Comparison of ENCODE assay signal across 4 cellular contexts in the genomic region with DNA sequence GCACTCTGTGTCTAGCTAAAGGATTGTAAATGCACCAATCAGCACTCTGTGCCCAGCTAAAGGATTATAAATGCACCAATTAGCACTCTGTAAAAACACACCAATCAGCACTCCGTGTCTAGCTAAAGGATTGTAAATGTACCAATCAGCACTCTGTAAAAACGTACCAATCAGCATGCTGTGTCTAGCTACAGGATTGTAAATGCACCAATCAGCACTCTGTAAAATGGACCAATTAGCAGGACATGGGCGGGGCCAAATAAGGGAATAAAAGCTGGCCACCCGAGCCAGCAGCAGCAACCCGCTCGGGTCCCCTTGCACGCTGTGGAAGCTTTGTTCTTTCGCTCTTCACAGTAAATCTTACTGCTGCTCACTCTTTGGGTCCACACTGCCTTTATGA. TPM values are rescaled to one million over a fixed set of nuclear protein-coding genes. Genes with fewer than 3 reads are reported as not detected.
A peak's percentile ranks its signal among the peaks of the same experiment; 100 is the strongest.
DNase-seq lines count a peak whose midpoint lies in the region; ATAC-seq, FAIRE-seq and TF ChIP-seq lines count a peak whose summit lies in the region.
"Not testable (repeated sequence)": the region's sequence is repeated elsewhere in the genome, so short reads cannot be mapped to it uniquely, and the experiment has no call there.

No MANE protein-coding gene starts in this region.

- POLR2A ChIA-PET in activated CD4-positive, alpha-beta T cell treated with anti-CD3 and anti-CD28 coated beads for 36 hours (lab: Charles Lee), result not testable (repeated sequence)
- POLR2A ChIA-PET in K562 (lab: Yijun Ruan, JAX), result interaction anchor here (0.8 kb wide), 1 partner anchor 17 kb away, joined by 3 read pairs; no protein-coding TSS in a partner anchor

- H3K9ac ChIP-seq in K562 (ENCODE audit: insufficient read depth in 1 of 2, low read depth in 2 of 2, low read length in 2 of 2), result not testable (repeated sequence)

- FAIRE-seq in K562 (lab: Jason Lieb, UNC), result not testable (repeated sequence)

- H3K9me1 ChIP-seq in K562 (ENCODE audit: control insufficient read depth, insufficient read depth, low read length), result not testable (repeated sequence)

- peaks cover 94% of the 10 kb centered on the region for H3K36me3 ChIP-seq in K562 (ENCODE audit: control insufficient read depth, insufficient read depth, low read length)

- H3K27me3 Mint-ChIP-seq in activated CD4-positive, alpha-beta T cell treated with anti-CD3 and anti-CD28 coated beads for 36 hours, result not testable (repeated sequence)

- peaks cover 69% of the 10 kb centered on the region for H3K36me3 Mint-ChIP-seq in activated CD4-positive, alpha-beta T cell treated with anti-CD3 and anti-CD28 coated beads for 36 hours (ENCODE audit: low read depth)

- H3K9me3 Mint-ChIP-seq in activated CD4-positive, alpha-beta T cell treated with anti-CD3 and anti-CD28 coated beads for 36 hours (ENCODE audit: low read depth), result not testable (repeated sequence)

- H3K4me3 ChIP-seq in K562, result not testable (repeated sequence)

- not testable (repeated sequence) for H3K27ac ChIP-seq in K562 (ENCODE audit: extremely low read depth, low read depth, low read length)

- DNase-seq in NAMALWA (ENCODE audit: low spot score), result peak; percentile 16
- DNase-seq in activated CD4-positive, alpha-beta T cell treated with anti-CD3 and anti-CD28 coated beads for 36 hours; K562 (ENCODE audit: extremely low read depth in 1 of 4, low spot score in 3 of 4): not testable (repeated sequence)
- peak; percentile 10 to 20 for DNase-seq in erythroblast (lab: John Stamatoyannopoulos, UW)

- H3K4me3 Mint-ChIP-seq in activated CD4-positive, alpha-beta T cell treated with anti-CD3 and anti-CD28 coated beads for 36 hours, result not testable (repeated sequence)

- not testable (repeated sequence) for H3K4me1 ChIP-seq in K562 (replicated peaks in 1 of 2; ENCODE audit: control insufficient read depth in 2 of 2, insufficient read depth in 2 of 2, low read length in 2 of 2)

- not testable (repeated sequence) for H3K4me2 ChIP-seq in K562 (ENCODE audit: insufficient read depth, low read length)

- H3K4me1 Mint-ChIP-seq in activated CD4-positive, alpha-beta T cell treated with anti-CD3 and anti-CD28 coated beads for 36 hours, result not testable (repeated sequence)

- not testable (repeated sequence) for H4K20me1 ChIP-seq in K562 (replicated peaks; ENCODE audit: control insufficient read depth, insufficient read depth, low read length)

- in situ Hi-C loops in K562 (cut with MboI), result not testable (repeated sequence)

- not testable (repeated sequence) for TF ChIP-seq POLR2A in K562 (conservative IDR thresholded peaks at IDR 0.05); erythroblast (IDR thresholded peaks at IDR 0.05; ENCODE audit: low read length)

- not testable (repeated sequence) for H2AFZ ChIP-seq in K562 (ENCODE audit: low read depth, low read length)

- peak overlapping the region; percentile 10 for H3K27ac Mint-ChIP-seq in activated CD4-positive, alpha-beta T cell treated with anti-CD3 and anti-CD28 coated beads for 36 hours

- not testable (repeated sequence) for TF ChIP-seq RAD21 in K562 (CRISPR knock-in tag; conservative IDR thresholded peaks at IDR 0.05 in 1 of 2, IDR thresholded peaks at IDR 0.05 in 1 of 2)

- not testable (repeated sequence) for ATAC-seq in activated CD4-positive, alpha-beta T cell treated with anti-CD3 and anti-CD28 coated beads for 36 hours; K562

- not testable (repeated sequence) for H3K9me3 ChIP-seq in K562 (replicated peaks; ENCODE audit: control insufficient read depth, insufficient read depth, low read depth, low read length)

- CTCF ChIA-PET in activated CD4-positive, alpha-beta T cell treated with anti-CD3 and anti-CD28 coated beads for 36 hours (lab: Charles Lee), result interaction anchor here (0.9 kb wide), 2 partner anchors 19 to 67 kb away, joined by 3 to 5 read pairs; no protein-coding TSS in a partner anchor
- CTCF ChIA-PET in K562 (lab: Yijun Ruan, JAX; ENCODE audit: low intra/inter-chr PET ratio), result not testable (repeated sequence)

- not testable (repeated sequence) for H3K79me2 ChIP-seq in K562 (ENCODE audit: control insufficient read depth, insufficient read depth, low read length)

- not testable (repeated sequence) for TF ChIP-seq CTCF in K562 (IDR thresholded peaks at IDR 0.05 in 2 of 3, conservative IDR thresholded peaks at IDR 0.05 in 1 of 3; ENCODE audit: insufficient read depth in 2 of 3, low read depth in 1 of 3, low read length in 3 of 3)

- not testable (repeated sequence) for BruUV-seq in K562 (replicated peaks; lab: Mats Ljungman, UMichigan)

- intact Hi-C loops in activated CD4-positive, alpha-beta T cell treated with anti-CD3 and anti-CD28 coated beads for 36 hours (cut with DNase I, micrococcal nuclease); K562 (cut with micrococcal nuclease): not testable (repeated sequence)

- H3K27me3 ChIP-seq in K562 (ENCODE audit: control insufficient read depth in 2 of 2, insufficient read depth in 2 of 2, low read length in 2 of 2), result not testable (repeated sequence)

- not testable (repeated sequence) for TF ChIP-seq EP300 in K562 (IDR thresholded peaks at IDR 0.05; ENCODE audit: low read length)

- WGBS in K562 (ENCODE audit: insufficient coverage, low coverage, missing lambda C conversion rate), result 98% methylated on average over 7 of the region's 8 CpGs

TF ChIP-seq in K562, 482 proteins besides CTCF, POLR2A, EP300 and RAD21 (continues in another document):
- TF ChIP-seq ASH1L (IDR thresholded peaks at IDR 0.05; ENCODE audit: borderline replicate concordance, low read depth, partially characterized antibody) (peak; percentile 76), RBM25 (IDR thresholded peaks at IDR 0.05; ENCODE audit: low read depth, low read length, severe bottlenecking) (peak; percentile 29), NFYB (IDR thresholded peaks at IDR 0.05; ENCODE audit: extremely low read depth, insufficient read length) (peak; percentile 78), CC2D1A (IDR thresholded peaks at IDR 0.05) (peak; percentile 31; the same call in 1 of the 2 replicates), FOS (IDR thresholded peaks at IDR 0.05; ENCODE audit: extremely low read depth, insufficient read length) (peak; percentile 1), ZNF316 (IDR thresholded peaks at IDR 0.05) (peak; percentile 30; the same call in 1 of the 2 replicates), MBD2 (IDR thresholded peaks at IDR 0.05; ENCODE audit: borderline replicate concordance, low read depth) (peak; percentile 55; the same call in 1 of the 2 replicates)

RNA-seq across cellular contexts. Expression of gene NCAPD3, which starts 35.6 kb away (rescaled TPM):
- total RNA-seq in activated CD4-positive, alpha-beta T cell treated with anti-CD3 and anti-CD28 coated beads for 36 hours, result 10 to 100 TPM; 78.9 to 92.1 TPM
- total RNA-seq in K562 (2011; cell fraction: chromatin; rRNA removed; ENCODE audit: low replicate concordance), result 161 and 213 TPM in 2 replicates
- 96.2 and 111 TPM in 2 replicates for total RNA-seq in K562 (2011; cell fraction: nucleolus; rRNA removed)
- total RNA-seq in K562 (2011; cell fraction: nucleoplasm; rRNA removed), result 111 and 112 TPM in 2 replicates
- total RNA-seq in K562 (2014; rRNA removed), result 44.7 and 63.0 TPM in 2 replicates
- 58.4 and 58.6 TPM in 2 replicates for total RNA-seq in K562 (2014; rRNA removed; fragmentation: Illumina TruSeq; extraction: Trizol)
- 59.1 and 61.1 TPM in 2 replicates for total RNA-seq in K562 (2015; rRNA removed; fragmentation: Illumina TruSeq; extraction: Trizol)
- total RNA-seq in K562 (2021), result 76.4 and 76.5 TPM in 2 replicates
- polyA plus RNA-seq in K562 (2011; rRNA removed), result 50.8 and 80.6 TPM in 2 replicates
- polyA plus RNA-seq in K562 (2011; cell fraction: cytosol; rRNA removed), result 45.0 and 66.4 TPM in 2 replicates
- 107 and 166 TPM in 2 replicates for polyA plus RNA-seq in K562 (2011; cell fraction: nucleus; rRNA removed)
- polyA plus RNA-seq in K562 (2012), result 43.1 and 54.7 TPM in 2 replicates
- polyA plus RNA-seq in K562 (2014; fragmentation: Illumina TruSeq; extraction: Trizol), result 60.4 and 68.3 TPM in 2 replicates
- polyA plus RNA-seq in K562 (2014; fragmentation: Nextera tagmentation; extraction: Ambion mirVana), result 10 to 100 TPM; 23.6 to 39.8 TPM
- polyA plus RNA-seq in K562 (2014; rRNA removed), result 57.8 and 61.7 TPM in 2 replicates
- polyA minus RNA-seq in K562 (2011; rRNA and poly(A)+ RNA removed), result 76.1 and 138 TPM in 2 replicates
- polyA minus RNA-seq in K562 (2011; cell fraction: cytosol; rRNA and poly(A)+ RNA removed), result 39.0 and 61.6 TPM in 2 replicates
- 69.3 and 81.5 TPM in 2 replicates for polyA minus RNA-seq in K562 (2011; cell fraction: nucleus; rRNA and poly(A)+ RNA removed)

RNA-seq across cellular contexts. Expression of gene VPS26B, which starts 36.3 kb away (rescaled TPM):
- 10 to 100 TPM; 32.4 to 32.5 TPM for total RNA-seq in activated CD4-positive, alpha-beta T cell treated with anti-CD3 and anti-CD28 coated beads for 36 hours
- 89.1 and 102 TPM in 2 replicates for total RNA-seq in K562 (2011; cell fraction: chromatin; rRNA removed; ENCODE audit: low replicate concordance)
- 45.5 and 52.4 TPM in 2 replicates for total RNA-seq in K562 (2011; cell fraction: nucleolus; rRNA removed)
- total RNA-seq in K562 (2011; cell fraction: nucleoplasm; rRNA removed), result 66.4 and 92.1 TPM in 2 replicates
- total RNA-seq in K562 (2014; rRNA removed) (25.0 and 33.0 TPM in 2 replicates), K562 (2014; rRNA removed; fragmentation: Illumina TruSeq; extraction: Trizol) (19.3 and 22.4 TPM in 2 replicates), K562 (2015; rRNA removed; fragmentation: Illumina TruSeq; extraction: Trizol) (26.8 and 27.4 TPM in 2 replicates), K562 (2021) (35.4 and 35.7 TPM in 2 replicates)
- polyA plus RNA-seq in K562 (2011; rRNA removed) (31.1 and 43.3 TPM in 2 replicates), K562 (2014; fragmentation: Illumina TruSeq; extraction: Trizol) (34.5 and 34.8 TPM in 2 replicates), K562 (2014; fragmentation: Nextera tagmentation; extraction: Ambion mirVana) (1 to 10 TPM; 3.5 to 4.6 TPM), K562 (2014; rRNA removed) (26.2 and 27.5 TPM in 2 replicates)
- 24.6 and 33.1 TPM in 2 replicates for polyA plus RNA-seq in K562 (2011; cell fraction: cytosol; rRNA removed)
- polyA plus RNA-seq in K562 (2011; cell fraction: nucleus; rRNA removed), result 75.7 and 97.6 TPM in 2 replicates
- polyA plus RNA-seq in K562 (2012), result 29.7 and 43.3 TPM in 2 replicates
- polyA minus RNA-seq in K562 (2011; rRNA and poly(A)+ RNA removed), result 37.3 and 53.1 TPM in 2 replicates
- 16.9 and 28.7 TPM in 2 replicates for polyA minus RNA-seq in K562 (2011; cell fraction: cytosol; rRNA and poly(A)+ RNA removed)
- 30.3 and 33.9 TPM in 2 replicates for polyA minus RNA-seq in K562 (2011; cell fraction: nucleus; rRNA and poly(A)+ RNA removed)
